In the genomic region with DNA sequence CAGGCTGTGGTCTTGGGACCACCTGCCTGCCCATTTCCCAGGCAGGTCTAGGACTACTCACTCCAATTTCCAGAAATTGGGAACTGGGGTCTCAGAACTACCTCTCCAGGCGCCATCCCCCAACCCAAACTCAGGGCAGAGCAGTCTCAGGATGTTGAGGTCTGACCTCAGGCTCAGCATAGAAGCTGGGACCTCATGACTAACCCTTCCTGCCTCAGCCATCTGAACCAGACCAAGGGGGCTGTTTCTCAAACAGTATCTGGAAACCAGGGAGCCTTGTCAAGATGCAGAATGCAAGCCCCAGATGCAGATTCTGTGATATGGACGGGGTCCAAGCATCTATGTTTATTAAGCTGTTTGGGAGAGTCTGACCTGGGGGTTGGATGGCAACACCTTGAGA, we compare ENCODE assay signal across 2 cellular contexts.
TF ChIP-seq lines count a peak whose summit lies in the region.

No MANE protein-coding gene starts in this region.

TF ChIP-seq in SK-N-SH, 30 proteins besides CTCF, POLR2A, EP300 and RAD21:
- TF ChIP-seq RCOR1 (IDR thresholded peaks at IDR 0.05; ENCODE audit: low read length) (no peak), TAF1 (IDR thresholded peaks at IDR 0.05; ENCODE audit: borderline replicate concordance, low read depth, low read length) (no peak), TCF12 (IDR thresholded peaks at IDR 0.05) (no peak), FOXM1 (IDR thresholded peaks at IDR 0.05; ENCODE audit: low read depth) (no peak), MXI1 (IDR thresholded peaks at IDR 0.05; ENCODE audit: low read depth, low read length) (no peak), SIN3A (IDR thresholded peaks at IDR 0.05; ENCODE audit: borderline replicate concordance, low read depth, low read length) (no peak), ELF1 (IDR thresholded peaks at IDR 0.05) (no peak), MEF2A (IDR thresholded peaks at IDR 0.05; ENCODE audit: borderline replicate concordance, low read depth) (no peak), JUND (IDR thresholded peaks at IDR 0.05) (no peak), GATA2 (CRISPR knock-in tag; IDR thresholded peaks at IDR 0.05) (no peak), POLR2AphosphoS5 (IDR thresholded peaks at IDR 0.05; ENCODE audit: low read depth, low read length) (no peak), NFIC (IDR thresholded peaks at IDR 0.05; ENCODE audit: borderline replicate concordance) (no peak), SMC3 (IDR thresholded peaks at IDR 0.05; ENCODE audit: low read depth, low read length) (no peak), CHD2 (IDR thresholded peaks at IDR 0.05; ENCODE audit: low read length, partially characterized antibody) (no peak)
- TF ChIP-seq, protein P1, sequence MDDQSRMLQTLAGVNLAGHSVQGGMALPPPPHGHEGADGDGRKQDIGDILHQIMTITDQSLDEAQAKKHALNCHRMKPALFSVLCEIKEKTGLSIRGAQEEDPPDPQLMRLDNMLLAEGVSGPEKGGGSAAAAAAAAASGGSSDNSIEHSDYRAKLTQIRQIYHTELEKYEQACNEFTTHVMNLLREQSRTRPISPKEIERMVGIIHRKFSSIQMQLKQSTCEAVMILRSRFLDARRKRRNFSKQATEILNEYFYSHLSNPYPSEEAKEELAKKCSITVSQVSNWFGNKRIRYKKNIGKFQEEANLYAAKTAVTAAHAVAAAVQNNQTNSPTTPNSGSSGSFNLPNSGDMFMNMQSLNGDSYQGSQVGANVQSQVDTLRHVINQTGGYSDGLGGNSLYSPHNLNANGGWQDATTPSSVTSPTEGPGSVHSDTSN (IDR thresholded peaks at IDR 0.05) = no peak
- TF ChIP-seq, protein P2, sequence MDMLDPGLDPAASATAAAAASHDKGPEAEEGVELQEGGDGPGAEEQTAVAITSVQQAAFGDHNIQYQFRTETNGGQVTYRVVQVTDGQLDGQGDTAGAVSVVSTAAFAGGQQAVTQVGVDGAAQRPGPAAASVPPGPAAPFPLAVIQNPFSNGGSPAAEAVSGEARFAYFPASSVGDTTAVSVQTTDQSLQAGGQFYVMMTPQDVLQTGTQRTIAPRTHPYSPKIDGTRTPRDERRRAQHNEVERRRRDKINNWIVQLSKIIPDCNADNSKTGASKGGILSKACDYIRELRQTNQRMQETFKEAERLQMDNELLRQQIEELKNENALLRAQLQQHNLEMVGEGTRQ (IDR thresholded peaks at IDR 0.05; ENCODE audit: borderline replicate concordance, low read depth, low read length) = no peak
- TF ChIP-seq, protein P3, sequence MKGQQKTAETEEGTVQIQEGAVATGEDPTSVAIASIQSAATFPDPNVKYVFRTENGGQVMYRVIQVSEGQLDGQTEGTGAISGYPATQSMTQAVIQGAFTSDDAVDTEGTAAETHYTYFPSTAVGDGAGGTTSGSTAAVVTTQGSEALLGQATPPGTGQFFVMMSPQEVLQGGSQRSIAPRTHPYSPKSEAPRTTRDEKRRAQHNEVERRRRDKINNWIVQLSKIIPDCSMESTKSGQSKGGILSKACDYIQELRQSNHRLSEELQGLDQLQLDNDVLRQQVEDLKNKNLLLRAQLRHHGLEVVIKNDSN (IDR thresholded peaks at IDR 0.05; ENCODE audit: borderline replicate concordance, low read depth) = no peak
- TF ChIP-seq, protein P4, sequence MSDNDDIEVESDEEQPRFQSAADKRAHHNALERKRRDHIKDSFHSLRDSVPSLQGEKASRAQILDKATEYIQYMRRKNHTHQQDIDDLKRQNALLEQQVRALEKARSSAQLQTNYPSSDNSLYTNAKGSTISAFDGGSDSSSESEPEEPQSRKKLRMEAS (IDR thresholded peaks at IDR 0.05; ENCODE audit: low read depth) = no peak

TF ChIP-seq in SK-N-SH treated with all-trans-retinoic acid at 6 μM for 48 hours, 23 proteins besides CTCF, POLR2A, EP300 and RAD21:
- TF ChIP-seq CSDC2 (CRISPR knock-in tag; IDR thresholded peaks at IDR 0.05) = no peak
- TF ChIP-seq ZC3H10 (CRISPR knock-in tag; IDR thresholded peaks at IDR 0.05) = no peak
- no peak for TF ChIP-seq TCF4 (CRISPR knock-in tag; IDR thresholded peaks at IDR 0.05; ENCODE audit: borderline replicate concordance)
- TF ChIP-seq ARNTL (CRISPR knock-in tag; IDR thresholded peaks at IDR 0.05; ENCODE audit: borderline replicate concordance, low read depth) = no peak
- no peak for TF ChIP-seq ESRRG (CRISPR knock-in tag; IDR thresholded peaks at IDR 0.05)
- no peak for TF ChIP-seq PPARA (CRISPR knock-in tag; IDR thresholded peaks at IDR 0.05; ENCODE audit: borderline replicate concordance)
- TF ChIP-seq ZNF8 (CRISPR knock-in tag; IDR thresholded peaks at IDR 0.05) = no peak
- TF ChIP-seq, protein P5, sequence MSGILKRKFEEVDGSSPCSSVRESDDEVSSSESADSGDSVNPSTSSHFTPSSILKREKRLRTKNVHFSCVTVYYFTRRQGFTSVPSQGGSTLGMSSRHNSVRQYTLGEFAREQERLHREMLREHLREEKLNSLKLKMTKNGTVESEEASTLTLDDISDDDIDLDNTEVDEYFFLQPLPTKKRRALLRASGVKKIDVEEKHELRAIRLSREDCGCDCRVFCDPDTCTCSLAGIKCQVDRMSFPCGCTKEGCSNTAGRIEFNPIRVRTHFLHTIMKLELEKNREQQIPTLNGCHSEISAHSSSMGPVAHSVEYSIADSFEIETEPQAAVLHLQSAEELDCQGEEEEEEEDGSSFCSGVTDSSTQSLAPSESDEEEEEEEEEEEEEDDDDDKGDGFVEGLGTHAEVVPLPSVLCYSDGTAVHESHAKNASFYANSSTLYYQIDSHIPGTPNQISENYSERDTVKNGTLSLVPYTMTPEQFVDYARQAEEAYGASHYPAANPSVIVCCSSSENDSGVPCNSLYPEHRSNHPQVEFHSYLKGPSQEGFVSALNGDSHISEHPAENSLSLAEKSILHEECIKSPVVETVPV (CRISPR knock-in tag; IDR thresholded peaks at IDR 0.05) = no peak
- TF ChIP-seq, protein P6, sequence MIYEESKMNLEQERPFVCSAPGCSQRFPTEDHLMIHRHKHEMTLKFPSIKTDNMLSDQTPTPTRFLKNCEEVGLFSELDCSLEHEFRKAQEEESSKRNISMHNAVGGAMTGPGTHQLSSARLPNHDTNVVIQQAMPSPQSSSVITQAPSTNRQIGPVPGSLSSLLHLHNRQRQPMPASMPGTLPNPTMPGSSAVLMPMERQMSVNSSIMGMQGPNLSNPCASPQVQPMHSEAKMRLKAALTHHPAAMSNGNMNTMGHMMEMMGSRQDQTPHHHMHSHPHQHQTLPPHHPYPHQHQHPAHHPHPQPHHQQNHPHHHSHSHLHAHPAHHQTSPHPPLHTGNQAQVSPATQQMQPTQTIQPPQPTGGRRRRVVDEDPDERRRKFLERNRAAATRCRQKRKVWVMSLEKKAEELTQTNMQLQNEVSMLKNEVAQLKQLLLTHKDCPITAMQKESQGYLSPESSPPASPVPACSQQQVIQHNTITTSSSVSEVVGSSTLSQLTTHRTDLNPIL (CRISPR knock-in tag; IDR thresholded peaks at IDR 0.05; ENCODE audit: low read depth) = no peak
- TF ChIP-seq TOX (CRISPR knock-in tag; IDR thresholded peaks at IDR 0.05; ENCODE audit: borderline replicate concordance) = no peak
- no peak for TF ChIP-seq OSR1 (CRISPR knock-in tag; IDR thresholded peaks at IDR 0.05)
- TF ChIP-seq, protein P7, sequence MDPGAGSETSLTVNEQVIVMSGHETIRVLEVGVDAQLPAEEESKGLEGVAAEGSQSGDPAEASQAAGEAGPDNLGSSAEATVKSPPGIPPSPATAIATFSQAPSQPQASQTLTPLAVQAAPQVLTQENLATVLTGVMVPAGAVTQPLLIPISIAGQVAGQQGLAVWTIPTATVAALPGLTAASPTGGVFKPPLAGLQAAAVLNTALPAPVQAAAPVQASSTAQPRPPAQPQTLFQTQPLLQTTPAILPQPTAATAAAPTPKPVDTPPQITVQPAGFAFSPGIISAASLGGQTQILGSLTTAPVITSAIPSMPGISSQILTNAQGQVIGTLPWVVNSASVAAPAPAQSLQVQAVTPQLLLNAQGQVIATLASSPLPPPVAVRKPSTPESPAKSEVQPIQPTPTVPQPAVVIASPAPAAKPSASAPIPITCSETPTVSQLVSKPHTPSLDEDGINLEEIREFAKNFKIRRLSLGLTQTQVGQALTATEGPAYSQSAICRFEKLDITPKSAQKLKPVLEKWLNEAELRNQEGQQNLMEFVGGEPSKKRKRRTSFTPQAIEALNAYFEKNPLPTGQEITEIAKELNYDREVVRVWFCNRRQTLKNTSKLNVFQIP (CRISPR knock-in tag; IDR thresholded peaks at IDR 0.05; ENCODE audit: borderline replicate concordance, low read depth) = no peak
- no peak for TF ChIP-seq ZNF565 (CRISPR knock-in tag; conservative IDR thresholded peaks at IDR 0.05; ENCODE audit: low read depth)
- TF ChIP-seq ZNF70 (CRISPR knock-in tag; IDR thresholded peaks at IDR 0.05) = no peak
- no peak for TF ChIP-seq BACH2 (CRISPR knock-in tag; IDR thresholded peaks at IDR 0.05; ENCODE audit: borderline replicate concordance)
